In the genomic region with DNA sequence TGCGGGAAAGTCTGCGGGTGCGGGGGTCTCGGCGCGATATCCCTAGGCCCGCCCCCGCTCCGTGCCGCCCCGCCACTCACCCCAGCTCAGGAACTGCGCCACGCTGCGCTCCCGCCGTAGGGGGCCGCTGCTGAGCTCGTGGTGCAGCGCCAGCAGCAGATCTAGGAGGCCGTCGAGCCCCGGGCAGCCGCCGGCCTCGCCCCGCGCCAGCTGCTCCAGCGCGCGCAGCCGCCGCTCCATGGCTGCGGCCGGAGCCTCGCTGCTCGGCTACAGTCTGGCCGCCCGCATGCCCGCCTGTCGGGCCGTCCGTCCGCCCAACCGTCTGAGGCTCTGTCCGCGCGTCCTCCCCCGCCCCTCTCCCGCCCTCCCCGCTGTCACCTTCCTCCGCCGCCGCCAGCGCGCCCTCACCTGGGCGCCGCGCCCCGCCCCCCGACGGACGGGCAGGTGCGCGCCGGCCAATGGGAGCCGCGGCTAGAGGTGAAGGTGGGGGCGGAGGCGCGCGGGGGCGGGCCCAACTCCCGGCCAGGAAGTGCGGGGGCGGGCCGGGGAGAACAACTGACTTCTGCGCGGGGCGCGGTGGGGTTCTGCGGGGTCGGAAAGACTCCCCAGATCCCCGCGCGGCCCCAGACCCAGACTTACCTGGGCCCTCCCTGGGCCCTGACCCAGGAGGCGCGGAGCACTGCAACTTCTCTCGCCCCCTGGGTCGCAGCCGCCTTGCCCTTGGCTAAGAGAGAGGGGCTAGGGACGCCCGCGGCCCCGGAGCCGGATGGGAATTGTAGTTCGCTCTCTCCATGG, we compare ENCODE assay signal across 8 cellular contexts. TPM values are rescaled to one million over a fixed set of nuclear protein-coding genes. Genes with fewer than 3 reads are reported as not detected.
A peak's percentile ranks its signal among the peaks of the same experiment; 100 is the strongest.
DNase-seq lines count a peak whose midpoint lies in the region; ATAC-seq and TF ChIP-seq lines count a peak whose summit lies in the region.

A gene with protein sequence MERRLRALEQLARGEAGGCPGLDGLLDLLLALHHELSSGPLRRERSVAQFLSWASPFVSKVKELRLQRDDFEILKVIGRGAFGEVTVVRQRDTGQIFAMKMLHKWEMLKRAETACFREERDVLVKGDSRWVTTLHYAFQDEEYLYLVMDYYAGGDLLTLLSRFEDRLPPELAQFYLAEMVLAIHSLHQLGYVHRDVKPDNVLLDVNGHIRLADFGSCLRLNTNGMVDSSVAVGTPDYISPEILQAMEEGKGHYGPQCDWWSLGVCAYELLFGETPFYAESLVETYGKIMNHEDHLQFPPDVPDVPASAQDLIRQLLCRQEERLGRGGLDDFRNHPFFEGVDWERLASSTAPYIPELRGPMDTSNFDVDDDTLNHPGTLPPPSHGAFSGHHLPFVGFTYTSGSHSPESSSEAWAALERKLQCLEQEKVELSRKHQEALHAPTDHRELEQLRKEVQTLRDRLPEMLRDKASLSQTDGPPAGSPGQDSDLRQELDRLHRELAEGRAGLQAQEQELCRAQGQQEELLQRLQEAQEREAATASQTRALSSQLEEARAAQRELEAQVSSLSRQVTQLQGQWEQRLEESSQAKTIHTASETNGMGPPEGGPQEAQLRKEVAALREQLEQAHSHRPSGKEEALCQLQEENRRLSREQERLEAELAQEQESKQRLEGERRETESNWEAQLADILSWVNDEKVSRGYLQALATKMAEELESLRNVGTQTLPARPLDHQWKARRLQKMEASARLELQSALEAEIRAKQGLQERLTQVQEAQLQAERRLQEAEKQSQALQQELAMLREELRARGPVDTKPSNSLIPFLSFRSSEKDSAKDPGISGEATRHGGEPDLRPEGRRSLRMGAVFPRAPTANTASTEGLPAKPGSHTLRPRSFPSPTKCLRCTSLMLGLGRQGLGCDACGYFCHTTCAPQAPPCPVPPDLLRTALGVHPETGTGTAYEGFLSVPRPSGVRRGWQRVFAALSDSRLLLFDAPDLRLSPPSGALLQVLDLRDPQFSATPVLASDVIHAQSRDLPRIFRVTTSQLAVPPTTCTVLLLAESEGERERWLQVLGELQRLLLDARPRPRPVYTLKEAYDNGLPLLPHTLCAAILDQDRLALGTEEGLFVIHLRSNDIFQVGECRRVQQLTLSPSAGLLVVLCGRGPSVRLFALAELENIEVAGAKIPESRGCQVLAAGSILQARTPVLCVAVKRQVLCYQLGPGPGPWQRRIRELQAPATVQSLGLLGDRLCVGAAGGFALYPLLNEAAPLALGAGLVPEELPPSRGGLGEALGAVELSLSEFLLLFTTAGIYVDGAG (N-terminal part only) (minus strand): TSS at position 324 of the 795 bp plus-strand sequence. CDS start 84 bp downstream, at position 240.

- H3K27ac ChIP-seq in CD4-positive, alpha-beta T cell (ENCODE audit: low read depth, low read length) = peak within 1 kb of the TSS; percentile 50
- H3K27ac ChIP-seq in mesodermal cell (ENCODE audit: low read depth, low read length, severe bottlenecking) = no peak within 1 kb of the TSS
- H3K27ac ChIP-seq in tibial nerve = peak within 1 kb of the TSS in 2 of 4 donors; percentile 55 to 84

- peaks cover 41% of the 10 kb centered on the region for H3K4me1 Mint-ChIP-seq in CD4-positive, alpha-beta T cell (ENCODE audit: low read depth)
- peaks cover 30% of the 10 kb centered on the region for H3K4me1 Mint-ChIP-seq in activated CD4-positive, alpha-beta memory T cell treated with anti-CD3 and anti-CD28 coated beads for 36 hours (ENCODE audit: low read depth)

- no peaks in the 10 kb centered on the region for H3K9me3 Mint-ChIP-seq in CD4-positive, alpha-beta T cell
- no peaks in the 10 kb centered on the region for H3K9me3 Mint-ChIP-seq in activated CD4-positive, alpha-beta memory T cell treated with anti-CD3 and anti-CD28 coated beads for 36 hours

- intact Hi-C loops in CD4-positive, alpha-beta T cell (cut with DNase I, micrococcal nuclease) = loop anchor here (2.0 to 10.0 kb wide), 6 partner anchors 14 to 273 kb away; a partner anchor contains a TSS
- intact Hi-C loops in activated CD4-positive, alpha-beta memory T cell treated with anti-CD3 and anti-CD28 coated beads for 36 hours (cut with micrococcal nuclease) = loop anchor here (5.0 kb wide), 1 partner anchor 183 kb away; a partner anchor contains a TSS

- peak within 1 kb of the TSS; percentile 50 for H3K27ac Mint-ChIP-seq in CD4-positive, alpha-beta T cell
- H3K27ac Mint-ChIP-seq in activated CD4-positive, alpha-beta memory T cell treated with anti-CD3 and anti-CD28 coated beads for 36 hours = peak within 1 kb of the TSS; percentile 23

- H3K4me3 ChIP-seq in endocrine pancreas (ENCODE audit: control insufficient read depth, insufficient read depth, low read length) = peak within 1 kb of the TSS; percentile 56
- H3K4me3 ChIP-seq in mesodermal cell (ENCODE audit: extremely low read depth, insufficient read depth, low read length, poor library complexity, severe bottlenecking) = peak within 1 kb of the TSS; percentile 53
- H3K4me3 ChIP-seq in tibial nerve = peak within 1 kb of the TSS in 3 of 4 donors; percentile 26 to 54 (median 48)

- POLR2A ChIA-PET in CD4-positive, alpha-beta T cell (lab: Charles Lee) = interaction anchor here (0.7 to 27.2 kb wide), 9 partner anchors 15 to 277 kb away, joined by 3 to 767 read pairs (median 8); a partner anchor contains a TSS
- POLR2A ChIA-PET in activated CD4-positive, alpha-beta memory T cell treated with anti-CD3 and anti-CD28 coated beads for 36 hours (lab: Charles Lee) = no interaction called here

- TF ChIP-seq POLR2A in tibial nerve (IDR thresholded peaks at IDR 0.05) = no peak

- H3K36me3 Mint-ChIP-seq in CD4-positive, alpha-beta T cell (ENCODE audit: low read depth) = peaks cover 2% of the 10 kb centered on the region
- H3K36me3 Mint-ChIP-seq in activated CD4-positive, alpha-beta memory T cell treated with anti-CD3 and anti-CD28 coated beads for 36 hours = no peaks in the 10 kb centered on the region

- TF ChIP-seq EP300 in tibial nerve (IDR thresholded peaks at IDR 0.05) = no peak

- H3K9me3 ChIP-seq in CD4-positive, alpha-beta T cell (ENCODE audit: control insufficient read depth, low read length) = no peaks in the 10 kb centered on the region
- no peaks in the 10 kb centered on the region for H3K9me3 ChIP-seq in endocrine pancreas (ENCODE audit: control insufficient read depth, low read length)
- H3K9me3 ChIP-seq in mesodermal cell (ENCODE audit: control insufficient read depth, low read length) = no peaks in the 10 kb centered on the region
- H3K9me3 ChIP-seq in tibial nerve = no peaks in the 10 kb centered on the region

- H3K4me1 ChIP-seq in endocrine pancreas (ENCODE audit: control insufficient read depth, insufficient read depth, low read length) (no peaks in the 10 kb centered on the region), mesodermal cell (ENCODE audit: control insufficient read depth, insufficient read depth, low read length, poor library complexity, severe bottlenecking) (peaks cover 18% of the 10 kb centered on the region), tibial nerve (peaks cover 0 to 30% (median 9%) of the 10 kb centered on the region in 4 donors)

- CTCF ChIA-PET in CD4-positive, alpha-beta T cell (lab: Charles Lee) = interaction anchor here (0.6 to 12.7 kb wide), 26 partner anchors 10 to 234 kb away, joined by 3 to 136 read pairs (median 4); a partner anchor contains a TSS
- CTCF ChIA-PET in activated CD4-positive, alpha-beta memory T cell treated with anti-CD3 and anti-CD28 coated beads for 36 hours (lab: Charles Lee) = interaction anchor here (0.5 to 29.1 kb wide), 23 partner anchors 9 to 291 kb away, joined by 3 to 1198 read pairs (median 4); a partner anchor contains a TSS

- peak; percentile 54 to 81 (median 64) for DNase-seq in CD4-positive, alpha-beta T cell
- DNase-seq in NCI-H748 (lab: John Stamatoyannopoulos, UW; ENCODE audit: unreplicated experiment) (peak; percentile 93), tibial nerve (ENCODE audit: low spot score in 2 of 2) (no peak)
- peak; percentile 75 for DNase-seq in activated CD4-positive, alpha-beta memory T cell treated with anti-CD3 and anti-CD28 coated beads for 36 hours

- TF ChIP-seq CTCF in CD4-positive, alpha-beta T cell (IDR thresholded peaks at IDR 0.05) = peak; percentile 52
- peak; percentile 63 to 78 (median 75) for TF ChIP-seq CTCF in tibial nerve (IDR thresholded peaks at IDR 0.05)

- WGBS in mesodermal cell (ENCODE audit: insufficient coverage in 2 of 2), 2 experiments = 1 to 2% methylated on average over 56 to 58 of the region's 96 CpGs
- 2 to 6% methylated on average over 31 to 39 of the region's 96 CpGs for WGBS in tibial nerve, 2 donors

- H3K27me3 ChIP-seq in CD4-positive, alpha-beta T cell (ENCODE audit: control insufficient read depth, insufficient read depth, low read length) = no peaks in the 10 kb centered on the region
- H3K27me3 ChIP-seq in endocrine pancreas (ENCODE audit: control insufficient read depth, insufficient read depth, low read length) (no peaks in the 10 kb centered on the region), tibial nerve (no peaks in the 10 kb centered on the region)

- no peaks in the 10 kb centered on the region for H3K36me3 ChIP-seq in endocrine pancreas (ENCODE audit: control insufficient read depth, insufficient read depth, low read length)
- H3K36me3 ChIP-seq in mesodermal cell (ENCODE audit: control insufficient read depth, insufficient read depth, low read length) = no peaks in the 10 kb centered on the region
- no peaks in the 10 kb centered on the region for H3K36me3 ChIP-seq in tibial nerve

- peak within 1 kb of the TSS; percentile 71 for H3K9ac ChIP-seq in endocrine pancreas (ENCODE audit: control insufficient read depth, insufficient read depth, low read length)

- peak; percentile 73 for ATAC-seq in CD4-positive, alpha-beta T cell (ENCODE audit: poor library complexity)
- ATAC-seq in HG02798 (IDR thresholded peaks at IDR 0.05; ENCODE audit: poor library complexity, unreplicated experiment) (peak; percentile 40), GM19023 (IDR thresholded peaks at IDR 0.05; ENCODE audit: unreplicated experiment) (no peak)

- peak within 1 kb of the TSS; percentile 87 for H3K4me3 Mint-ChIP-seq in CD4-positive, alpha-beta T cell
- peak within 1 kb of the TSS; percentile 57 for H3K4me3 Mint-ChIP-seq in activated CD4-positive, alpha-beta memory T cell treated with anti-CD3 and anti-CD28 coated beads for 36 hours

- H3K27me3 Mint-ChIP-seq in CD4-positive, alpha-beta T cell = no peaks in the 10 kb centered on the region
- H3K27me3 Mint-ChIP-seq in activated CD4-positive, alpha-beta memory T cell treated with anti-CD3 and anti-CD28 coated beads for 36 hours = no peaks in the 10 kb centered on the region

RNA-seq across cellular contexts. Expression of the gene that starts here (rescaled TPM):
- total RNA-seq in CD4-positive, alpha-beta T cell = 1 to 10 TPM; 6.9 to 9.7 TPM
- under 1 TPM; 0.39 to 0.69 TPM for total RNA-seq in activated CD4-positive, alpha-beta memory T cell treated with anti-CD3 and anti-CD28 coated beads for 36 hours
- 4.0 TPM for polyA plus RNA-seq in mesodermal cell (2013, experiment 1 of 2)
- polyA plus RNA-seq in mesodermal cell (2013, experiment 2 of 2) = 3.1 TPM
- under 1 TPM in 3 of 4 donors, not detected in 1; under 0.01 to 0.30 (median 0.21) TPM for total RNA-seq in tibial nerve

Comparison
In these comparisons a context has a peak if more than half of its experiments do, and no peak if none do; other contexts are left out.
1. RNA of the gene that starts here (total RNA-seq): 6.9 to 9.7 TPM in CD4-positive, alpha-beta T cell; 0.39 to 0.69 TPM in activated CD4-positive, alpha-beta memory T cell treated with anti-CD3 and anti-CD28 coated beads for 36 hours and under 0.01 to 0.30 TPM in tibial nerve; every median in the first group is over 4 times any median in the second.
2. Peak in DNase-seq in activated CD4-positive, alpha-beta memory T cell treated with anti-CD3 and anti-CD28 coated beads for 36 hours; RNA of the gene not detected or under 1 TPM.
3. DNase-seq: peak in CD4-positive, alpha-beta T cell (10 of 10) and NCI-H748 (single experiment); none in tibial nerve (0 of 2).
4. Peak in every context shown above with its lines, with median percentiles within 50 percentile points of each other: H3K4me3 ChIP-seq.